19 cellular contexts compared by ENCODE assay signal in the genomic region with DNA sequence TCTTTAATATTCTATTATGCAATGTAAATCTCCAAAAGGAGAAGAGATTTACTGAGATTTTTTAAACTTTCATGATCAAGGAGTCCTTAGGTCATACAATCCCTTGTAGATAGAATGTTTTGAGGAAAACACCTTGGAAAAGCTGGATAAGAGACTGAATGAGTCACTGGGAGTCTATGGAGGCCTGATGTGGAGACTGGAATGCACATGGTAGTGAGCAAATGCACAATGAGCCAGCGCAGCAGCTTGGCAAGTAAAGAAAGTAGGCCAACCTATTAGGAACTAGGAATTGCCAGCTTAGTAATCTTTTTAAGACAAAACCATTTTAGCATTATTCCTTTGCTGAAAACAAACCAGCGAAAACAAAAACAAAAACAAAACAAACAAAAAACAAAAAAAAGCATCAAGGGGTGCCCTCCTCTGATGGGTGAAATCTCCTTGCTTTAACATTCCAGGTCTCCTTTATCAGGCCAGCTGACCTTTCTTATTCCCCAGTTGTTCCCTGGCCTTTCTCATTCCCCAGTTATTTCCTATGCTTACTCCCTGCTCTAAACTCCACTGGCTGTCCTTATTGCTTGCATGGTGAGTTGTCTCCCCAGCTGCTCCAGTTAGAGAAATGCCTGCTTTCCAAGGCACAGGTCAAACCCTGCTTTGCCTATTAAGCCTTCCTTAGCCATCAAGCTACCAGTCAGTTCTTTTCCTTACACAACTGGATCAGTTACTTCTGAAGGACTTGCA.
DNase-seq lines count a peak whose midpoint lies in the region; ATAC-seq and TF ChIP-seq lines count a peak whose summit lies in the region.
"Had no signal": no experiment of that assay in that cellular context is flagged by ENCODE, and none has a peak within 500 bp of the region (broad histone marks: within the 10 kb centered on the region; RNA-seq: fewer than 3 reads in every experiment).

No MANE protein-coding gene starts in this region.

- H3K9ac ChIP-seq in GM23248: no peak overlapping the region

- WGBS in GM23248 (ENCODE audit: low coverage in 1 of 2, low lambda C conversion rate in 2 of 2, missing lambda C conversion rate in 2 of 2), 2 experiments: 53 to 55% methylated on average over 2 of the region's 2 CpGs
- 73 to 80% (median 73%) methylated on average over 2 of the region's 2 CpGs for WGBS in adrenal gland, 4 donors

- H3K27ac Mint-ChIP-seq in chondrocyte (ENCODE audit: unreplicated experiment): no peak overlapping the region
- H3K27ac Mint-ChIP-seq: activated naive CD8-positive, alpha-beta T cell treated with anti-CD3 and anti-CD28 coated beads, Interleukin-2, amount 10 ng/mL, durations not matched to agents 7 days and 5 days; naive B cell; stimulated activated effector memory CD8-positive, alpha-beta T cell treated with anti-CD3 and anti-CD28 coated beads, Interleukin-12 subunit alpha, Interleukin-12 subunit beta, amount 100 ng/mL, for 72 hours had no signal

- no peak overlapping the region for H2AFZ ChIP-seq in GM23248

- peak overlapping the region; percentile 45 for H3K27ac ChIP-seq in GM23248
- H3K27ac ChIP-seq in adrenal gland: no peak overlapping the region
- H3K27ac ChIP-seq in tibial artery: peak overlapping the region; percentile 3 to 46
- H3K27ac ChIP-seq: uterus had no signal

- peaks cover 38% of the 10 kb centered on the region for H3F3A ChIP-seq in GM23248 (ENCODE audit: insufficient read depth)

- H3K4me3 Mint-ChIP-seq in chondrocyte (ENCODE audit: unreplicated experiment): no peak overlapping the region
- H3K4me3 Mint-ChIP-seq: activated naive CD8-positive, alpha-beta T cell treated with anti-CD3 and anti-CD28 coated beads, Interleukin-2, amount 10 ng/mL, durations not matched to agents 7 days and 5 days; naive B cell; stimulated activated effector memory CD8-positive, alpha-beta T cell treated with anti-CD3 and anti-CD28 coated beads, Interleukin-12 subunit alpha, Interleukin-12 subunit beta, amount 100 ng/mL, for 72 hours had no signal

- ATAC-seq in left lobe of liver: no peak
- ATAC-seq: stimulated activated effector memory CD8-positive, alpha-beta T cell treated with anti-CD3 and anti-CD28 coated beads, Interleukin-12 subunit alpha, Interleukin-12 subunit beta, amount 100 ng/mL, for 72 hours had no signal

- H3K4me1 ChIP-seq in GM23248 (ENCODE audit: insufficient read depth) (peaks cover 55% of the 10 kb centered on the region), adrenal gland (replicated peaks in 1 of 2) (no peaks in the 10 kb centered on the region), tibial artery (peaks cover 0 to 85% (median 32%) of the 10 kb centered on the region in 4 donors)
- H3K4me1 ChIP-seq: uterus had no signal

- TF ChIP-seq POLR2A in adrenal gland (IDR thresholded peaks at IDR 0.05): no peak

- H3K79me2 ChIP-seq in GM23248 (ENCODE audit: insufficient read depth): no peaks in the 10 kb centered on the region

- peaks cover 3% of the 10 kb centered on the region for H3K36me3 Mint-ChIP-seq in chondrocyte (ENCODE audit: low read depth)
- H3K36me3 Mint-ChIP-seq: activated naive CD8-positive, alpha-beta T cell treated with anti-CD3 and anti-CD28 coated beads, Interleukin-2, amount 10 ng/mL, durations not matched to agents 7 days and 5 days; naive B cell; stimulated activated effector memory CD8-positive, alpha-beta T cell treated with anti-CD3 and anti-CD28 coated beads, Interleukin-12 subunit alpha, Interleukin-12 subunit beta, amount 100 ng/mL, for 72 hours had no signal

- H3K9me2 ChIP-seq in GM23248 (ENCODE audit: insufficient read depth): no peaks in the 10 kb centered on the region

- no peaks in the 10 kb centered on the region for H3K27me3 Mint-ChIP-seq in chondrocyte (ENCODE audit: low read depth)
- H3K27me3 Mint-ChIP-seq: activated naive CD8-positive, alpha-beta T cell treated with anti-CD3 and anti-CD28 coated beads, Interleukin-2, amount 10 ng/mL, durations not matched to agents 7 days and 5 days had no signal

- H3K27me3 ChIP-seq in GM23248 (replicated peaks; ENCODE audit: insufficient read depth) (no peaks in the 10 kb centered on the region), adrenal gland (no peaks in the 10 kb centered on the region), tibial artery (no peaks in the 10 kb centered on the region)
- H3K27me3 ChIP-seq: uterus had no signal

- no peaks in the 10 kb centered on the region for H3K9me3 Mint-ChIP-seq in chondrocyte (ENCODE audit: low read depth)
- H3K9me3 Mint-ChIP-seq: activated naive CD8-positive, alpha-beta T cell treated with anti-CD3 and anti-CD28 coated beads, Interleukin-2, amount 10 ng/mL, durations not matched to agents 7 days and 5 days; naive B cell; stimulated activated effector memory CD8-positive, alpha-beta T cell treated with anti-CD3 and anti-CD28 coated beads, Interleukin-12 subunit alpha, Interleukin-12 subunit beta, amount 100 ng/mL, for 72 hours had no signal

- in situ Hi-C loops in GM23248 (cut with MboI): no loop called here

- intact Hi-C loops in adrenal gland (cut with DNase I) (no loop called here), tibial artery (cut with DNase I; ENCODE audit: low total_unique reads) (no loop called here)

- no peaks in the 10 kb centered on the region for H4K20me1 ChIP-seq in GM23248 (ENCODE audit: insufficient read depth)

- peak overlapping the region; percentile 24 for H3K4me2 ChIP-seq in GM23248 (ENCODE audit: unreplicated experiment)

- no peaks in the 10 kb centered on the region for H3K9me3 ChIP-seq in GM23248 (ENCODE audit: low read depth)
- no peaks in the 10 kb centered on the region for H3K9me3 ChIP-seq in adrenal gland (replicated peaks in 1 of 3)
- H3K9me3 ChIP-seq in tibial artery: no peaks in the 10 kb centered on the region
- H3K9me3 ChIP-seq: uterus had no signal

- TF ChIP-seq CTCF in adrenal gland (IDR thresholded peaks at IDR 0.05) (no peak), foreskin fibroblast (IDR thresholded peaks at IDR 0.05; ENCODE audit: low read depth, low read length) (no peak), tibial artery (IDR thresholded peaks at IDR 0.05) (no peak), chondrocyte (IDR thresholded peaks at IDR 0.05) (no peak)

- H3K36me3 ChIP-seq in GM23248 (ENCODE audit: low read depth): no peaks in the 10 kb centered on the region
- H3K36me3 ChIP-seq in adrenal gland (replicated peaks in 1 of 2): no peaks in the 10 kb centered on the region
- H3K36me3 ChIP-seq in tibial artery: peaks cover 0 to 6% (median 0%) of the 10 kb centered on the region in 3 donors
- H3K36me3 ChIP-seq: uterus had no signal

- H3K4me3 ChIP-seq in GM23248: no peak overlapping the region
- no peak overlapping the region for H3K4me3 ChIP-seq in adrenal gland
- H3K4me3 ChIP-seq in foreskin fibroblast (ENCODE audit: low read depth in 1 of 2, low read length in 2 of 2): no peak overlapping the region
- no peak overlapping the region for H3K4me3 ChIP-seq in tibial artery
- H3K4me3 ChIP-seq: uterus had no signal

- DNase-seq in GM23248 (peak; percentile 91), adrenal gland (peak; percentile 22 to 65 (median 43)), foreskin fibroblast (peak; percentile 73 to 88), tibial artery (peak in 1 of 2 donors; percentile 68), chondrocyte (ENCODE audit: low spot score) (no peak), midbrain (lab: John Stamatoyannopoulos, UW) (no peak), left lobe of liver (ENCODE audit: low spot score) (no peak)
- DNase-seq: activated CD4-positive, alpha-beta T cell treated with anti-CD3 and anti-CD28 coated beads for 4 hours; activated naive CD8-positive, alpha-beta T cell treated with anti-CD3 and anti-CD28 coated beads, Interleukin-2, amount 10 ng/mL, durations not matched to agents 7 days and 5 days; activated T-cell treated with anti-CD3 and anti-CD28 coated beads, Interleukin-2, amount 50 U/mL, for 1 hour; foreskin melanocyte; naive B cell; NCI-H1417; NCI-H524 treated with DMSO at 0.1 percent for 48 hours; retina; stimulated activated CD4-positive, alpha-beta T cell treated with anti-CD3 and anti-CD28 coated beads, Interleukin-4, amount 100 ng/mL, for 1 hour; T-helper 2 cell; uterus had no signal

- H3K4me1 Mint-ChIP-seq in chondrocyte (ENCODE audit: low read depth): peaks cover 70% of the 10 kb centered on the region
- H3K4me1 Mint-ChIP-seq: activated naive CD8-positive, alpha-beta T cell treated with anti-CD3 and anti-CD28 coated beads, Interleukin-2, amount 10 ng/mL, durations not matched to agents 7 days and 5 days; naive B cell; stimulated activated effector memory CD8-positive, alpha-beta T cell treated with anti-CD3 and anti-CD28 coated beads, Interleukin-12 subunit alpha, Interleukin-12 subunit beta, amount 100 ng/mL, for 72 hours had no signal

Comparison
In these comparisons a context has a peak if more than half of its experiments do, and no peak if none do; other contexts are left out.
1. DNase-seq: peak in GM23248 (single experiment), adrenal gland (7 of 7) and foreskin fibroblast (2 of 2); none in chondrocyte (single experiment), midbrain (single experiment) and left lobe of liver (single experiment).
2. H3K27ac ChIP-seq: peak in GM23248 (single experiment) and tibial artery (2 of 2); none in adrenal gland (0 of 5).